In genomic region chr9:33127881-33128280, GRCh38 we compare ENCODE assay signal across 22 cellular contexts. TPM values are rescaled to one million over a fixed set of nuclear protein-coding genes. Genes with fewer than 3 reads are reported as not detected.
DNase-seq lines count a peak whose midpoint lies in the region; ATAC-seq and TF ChIP-seq lines count a peak whose summit lies in the region.
"Had no signal": no experiment of that assay in that cellular context is flagged by ENCODE, and none has a peak within 500 bp of the region (broad histone marks: within the 10 kb centered on the region; RNA-seq: fewer than 3 reads in every experiment).

No MANE protein-coding gene starts in this region.

- POLR2A ChIA-PET in activated B cell treated with CpG ODN at 0.5 μM for 24 hours (lab: Charles Lee), result interaction anchor here (0.7 to 10.5 kb wide), 4 partner anchors 12 to 75 kb away, joined by 3 to 365 read pairs (median 148); partner anchors contain the start of gene B4GALT1

- intact Hi-C loops in activated B cell treated with CpG ODN at 0.5 μM for 24 hours (cut with micrococcal nuclease) (no loop called here), spleen (cut with DNase I; ENCODE audit: low total_unique reads) (no loop called here), heart right ventricle (cut with DNase I) (loop anchor here in 2 of 10 donors (5.0 kb wide), 1 partner anchor 39 kb away; the partner anchor contains the start of gene B4GALT1 (in 2 of the 2))

- H3K27ac ChIP-seq in spleen (peak overlapping the region in 3 of 8 donors; percentile 71 to 80 (median 77)), heart right ventricle (no peak overlapping the region)
- H3K27ac ChIP-seq: C4-2B had no signal

- no peak overlapping the region for H3K4me3 Mint-ChIP-seq in activated B cell treated with CpG ODN at 0.5 μM for 24 hours
- H3K4me3 Mint-ChIP-seq in memory B cell, result no peak overlapping the region
- H3K4me3 Mint-ChIP-seq: activated CD4-positive, alpha-beta T cell treated with anti-CD3 and anti-CD28 coated beads for 36 hours; activated CD8-positive, alpha-beta memory T cell treated with anti-CD3 and anti-CD28 coated beads, Interleukin-2, amount 10 ng/mL, durations not matched to agents 7 days and 5 days; activated naive CD4-positive, alpha-beta T cell treated with anti-CD3 and anti-CD28 coated beads for 36 hours; endodermal cell; neural crest cell had no signal

- peaks cover 0 to 96% (median 35%) of the 10 kb centered on the region in 6 donors for H3K36me3 ChIP-seq in spleen
- H3K36me3 ChIP-seq in heart right ventricle, result peaks cover 0 to 96% (median 25%) of the 10 kb centered on the region in 9 donors

- ATAC-seq in activated B cell treated with CpG ODN at 0.5 μM for 24 hours (ENCODE audit: low read depth) (no peak), memory B cell (ENCODE audit: low read depth) (no peak), GM21786 (IDR thresholded peaks at IDR 0.05; ENCODE audit: unreplicated experiment) (no peak), heart right ventricle (no peak)
- ATAC-seq: activated CD4-positive, alpha-beta T cell treated with anti-CD3 and anti-CD28 coated beads for 36 hours; activated CD8-positive, alpha-beta memory T cell treated with anti-CD3 and anti-CD28 coated beads, Interleukin-2, amount 10 ng/mL, durations not matched to agents 7 days and 5 days; HepG2; left cardiac atrium; SK-N-SH treated with all-trans-retinoic acid at 6 μM for 48 hours had no signal

- TF ChIP-seq POLR2A in spleen (IDR thresholded peaks at IDR 0.05), result no peak

- TF ChIP-seq CTCF in activated B cell treated with CpG ODN at 0.5 μM for 24 hours (IDR thresholded peaks at IDR 0.05), result no peak
- TF ChIP-seq CTCF in spleen (IDR thresholded peaks at IDR 0.05 in 8 of 11, conservative IDR thresholded peaks at IDR 0.05 in 3 of 11), result no peak
- no peak for TF ChIP-seq CTCF in heart right ventricle (IDR thresholded peaks at IDR 0.05)

- CTCF ChIA-PET in activated B cell treated with CpG ODN at 0.5 μM for 24 hours (lab: Charles Lee), result interaction anchor here (3.0 kb wide), 1 partner anchor 13 kb away, joined by 19 read pairs; no protein-coding TSS in a partner anchor

- H3K27me3 ChIP-seq in spleen (replicated peaks in 1 of 7) (no peaks in the 10 kb centered on the region), heart right ventricle (no peaks in the 10 kb centered on the region)

- H3K9me3 Mint-ChIP-seq in activated B cell treated with CpG ODN at 0.5 μM for 24 hours (no peaks in the 10 kb centered on the region), memory B cell (no peaks in the 10 kb centered on the region)
- H3K9me3 Mint-ChIP-seq: activated naive CD4-positive, alpha-beta T cell treated with anti-CD3 and anti-CD28 coated beads for 36 hours; neural crest cell had no signal

- WGBS in spleen, 5 donors, result 69 to 92% (median 75%) methylated on average over 5 of the region's 5 CpGs
- WGBS in heart right ventricle, 2 donors, result 81 to 83% methylated on average over 5 of the region's 5 CpGs

- H3K4me1 Mint-ChIP-seq in activated B cell treated with CpG ODN at 0.5 μM for 24 hours (peaks cover 95% of the 10 kb centered on the region), memory B cell (peaks cover 56% of the 10 kb centered on the region)
- H3K4me1 Mint-ChIP-seq: neural crest cell had no signal

- peaks cover 36 to 100% (median 67%) of the 10 kb centered on the region in 6 donors for H3K4me1 ChIP-seq in spleen
- peaks cover 8 to 87% (median 70%) of the 10 kb centered on the region in 9 donors for H3K4me1 ChIP-seq in heart right ventricle

- no peaks in the 10 kb centered on the region for H3K27me3 Mint-ChIP-seq in activated B cell treated with CpG ODN at 0.5 μM for 24 hours
- H3K27me3 Mint-ChIP-seq in memory B cell, result no peaks in the 10 kb centered on the region
- H3K27me3 Mint-ChIP-seq: activated CD4-positive, alpha-beta T cell treated with anti-CD3 and anti-CD28 coated beads for 36 hours; activated CD8-positive, alpha-beta memory T cell treated with anti-CD3 and anti-CD28 coated beads, Interleukin-2, amount 10 ng/mL, durations not matched to agents 7 days and 5 days had no signal

- H3K9me3 ChIP-seq in spleen (no peaks in the 10 kb centered on the region), heart right ventricle (no peaks in the 10 kb centered on the region)

- peak; percentile 8 for DNase-seq in activated effector memory CD4-positive, alpha-beta T cell treated with anti-CD3 and anti-CD28 coated beads, Interleukin-2, amount 50 U/mL, for 16 hours
- DNase-seq in activated effector memory CD4-positive, alpha-beta T cell treated with Interleukin-2 at 50 U/mL for 16 hours, result no peak
- DNase-seq in activated B cell treated with CpG ODN at 0.5 μM for 24 hours (no peak), memory B cell (ENCODE audit: low spot score in 2 of 2) (no peak), spleen (peak; percentile 50), NCI-H187 (lab: John Stamatoyannopoulos, UW) (no peak), heart right ventricle (no peak)
- DNase-seq: activated CD4-positive, alpha-beta T cell treated with anti-CD3 and anti-CD28 coated beads for 36 hours; activated CD8-positive, alpha-beta memory T cell treated with anti-CD3 and anti-CD28 coated beads, Interleukin-2, amount 10 ng/mL, durations not matched to agents 7 days and 5 days; activated naive CD4-positive, alpha-beta T cell treated with anti-CD3 and anti-CD28 coated beads for 36 hours; DMS 273 treated with DMSO at 0.1 percent for 48 hours; endodermal cell; left cardiac atrium; NCI-H1105 treated with DMSO at 0.1 percent for 48 hours; NCI-H2107; NCI-H524; retina had no signal

- peak overlapping the region; percentile 96 for H3K27ac Mint-ChIP-seq in activated B cell treated with CpG ODN at 0.5 μM for 24 hours
- peak overlapping the region; percentile 99 for H3K27ac Mint-ChIP-seq in memory B cell
- H3K27ac Mint-ChIP-seq: activated CD4-positive, alpha-beta T cell treated with anti-CD3 and anti-CD28 coated beads for 36 hours; activated CD8-positive, alpha-beta memory T cell treated with anti-CD3 and anti-CD28 coated beads, Interleukin-2, amount 10 ng/mL, durations not matched to agents 7 days and 5 days; activated naive CD4-positive, alpha-beta T cell treated with anti-CD3 and anti-CD28 coated beads for 36 hours; endodermal cell had no signal

- no peak overlapping the region for H3K4me3 ChIP-seq in spleen
- no peak overlapping the region for H3K4me3 ChIP-seq in heart right ventricle

- peaks cover 90% of the 10 kb centered on the region for H3K36me3 Mint-ChIP-seq in activated B cell treated with CpG ODN at 0.5 μM for 24 hours (ENCODE audit: low read depth)
- H3K36me3 Mint-ChIP-seq in memory B cell, result peaks cover 25% of the 10 kb centered on the region

RNA-seq across cellular contexts. Expression of gene B4GALT1, which starts 39.3 kb away (rescaled TPM):
- total RNA-seq in activated B cell treated with CpG ODN at 0.5 μM for 24 hours, result 111 and 118 TPM in 2 replicates
- total RNA-seq in spleen, result 100 to 1,000 TPM in 2 of 7 donors, 10 to 100 TPM in 5; 75.1 to 111 (median 91.4) TPM
- polyA plus RNA-seq in spleen, result 10 to 100 TPM; 18.1 to 29.5 (median 25.4) TPM
- total RNA-seq in heart right ventricle, result 100 to 1,000 TPM in 1 of 10 donors, 10 to 100 TPM in 9; 30.0 to 117 (median 43.1) TPM
- polyA plus RNA-seq in heart right ventricle, result 10 to 100 TPM; 14.8 to 29.0 TPM

RNA-seq across cellular contexts. Expression of gene SMU1, which starts 51.4 kb away (rescaled TPM):
- 26.8 and 28.1 TPM in 2 replicates for total RNA-seq in activated B cell treated with CpG ODN at 0.5 μM for 24 hours
- 10 to 100 TPM; 15.7 to 23.3 (median 19.4) TPM for total RNA-seq in spleen
- 10 to 100 TPM in 1 of 3 donors, 1 to 10 TPM in 2; 7.2 to 12.2 (median 9.9) TPM for polyA plus RNA-seq in spleen
- 10 to 100 TPM; 14.9 to 18.5 (median 17.3) TPM for total RNA-seq in heart right ventricle
- 1 to 10 TPM; 5.8 to 8.5 TPM for polyA plus RNA-seq in heart right ventricle

Comparison
In these comparisons a context has a peak if more than half of its experiments do, and no peak if none do; other contexts are left out.
1. DNase-seq: peak in activated effector memory CD4-positive, alpha-beta T cell treated with anti-CD3 and anti-CD28 coated beads, Interleukin-2, amount 50 U/mL, for 16 hours (single experiment) and spleen (single experiment); none in activated effector memory CD4-positive, alpha-beta T cell treated with Interleukin-2 at 50 U/mL for 16 hours (single experiment), activated B cell treated with CpG ODN at 0.5 μM for 24 hours (single experiment), memory B cell (0 of 2), NCI-H187 (0 of 2) and heart right ventricle (0 of 2).